16 cellular contexts compared by ENCODE assay signal in genomic region chr22:17444204-17444504, GRCh38.
A peak's percentile ranks its signal among the peaks of the same experiment; 100 is the strongest.
DNase-seq lines count a peak whose midpoint lies in the region; ATAC-seq and TF ChIP-seq lines count a peak whose summit lies in the region.
"Had no signal": no experiment of that assay in that cellular context is flagged by ENCODE, and none has a peak within 500 bp of the region (broad histone marks: within the 10 kb centered on the region; RNA-seq: fewer than 3 reads in every experiment).

No MANE protein-coding gene starts in this region.

- H3K27me3 Mint-ChIP-seq in endothelial cell (ENCODE audit: unreplicated experiment): no peaks in the 10 kb centered on the region
- peaks cover 5 to 8% (median 7%) of the 10 kb centered on the region in 3 donors for H3K27me3 Mint-ChIP-seq in CD14-positive monocyte (ENCODE audit: low read depth in 3 of 3)
- peaks cover 21% of the 10 kb centered on the region for H3K27me3 Mint-ChIP-seq in stimulated activated memory B cell treated with anti-CD40 and anti-IgM and Interleukin-4, amounts not matched to agents 10 μg/mL and 1 μg/mL and 100 μg/mL, for 72 hours

- TF ChIP-seq CTCF in cardiac muscle cell (IDR thresholded peaks at IDR 0.05; ENCODE audit: low read depth, low read length) (no peak), endothelial cell (IDR thresholded peaks at IDR 0.05; ENCODE audit: unreplicated experiment) (no peak), CD14-positive monocyte (IDR thresholded peaks at IDR 0.05) (no peak)

- H3K4me1 Mint-ChIP-seq in endothelial cell (ENCODE audit: unreplicated experiment): peaks cover 16% of the 10 kb centered on the region
- no peaks in the 10 kb centered on the region for H3K4me1 Mint-ChIP-seq in CD14-positive monocyte
- no peaks in the 10 kb centered on the region for H3K4me1 Mint-ChIP-seq in stimulated activated memory B cell treated with anti-CD40 and anti-IgM and Interleukin-4, amounts not matched to agents 10 μg/mL and 1 μg/mL and 100 μg/mL, for 72 hours

- DNase-seq in cardiac muscle cell (ENCODE audit: low read depth in 1 of 2, low spot score in 1 of 2) (no peak), left ventricle myocardium superior (no peak), endothelial cell (ENCODE audit: low spot score) (no peak), myocyte (ENCODE audit: low read depth) (peak; percentile 66), CD14-positive monocyte (ENCODE audit: low spot score) (no peak), activated gamma-delta T cell treated with Interleukin-2 at 50 U/mL for 16 hours (no peak), GOT3 (lab: John Stamatoyannopoulos, UW) (no peak)
- DNase-seq: IMR-90, Kasumi-1, NCI-H1105 treated with DMSO at 0.1 percent for 48 hours, NCI-H1694 treated with DMSO at 0.1 percent for 48 hours, NCI-H446, NCI-H69, SJCRH30 had no signal

- H3K27ac Mint-ChIP-seq in endothelial cell (ENCODE audit: unreplicated experiment): peak overlapping the region; percentile 85
- H3K27ac Mint-ChIP-seq in CD14-positive monocyte: no peak overlapping the region
- no peak overlapping the region for H3K27ac Mint-ChIP-seq in stimulated activated memory B cell treated with anti-CD40 and anti-IgM and Interleukin-4, amounts not matched to agents 10 μg/mL and 1 μg/mL and 100 μg/mL, for 72 hours

- no peaks in the 10 kb centered on the region for H3K36me3 Mint-ChIP-seq in endothelial cell (ENCODE audit: low read depth, unreplicated experiment)
- H3K36me3 Mint-ChIP-seq in CD14-positive monocyte: no peaks in the 10 kb centered on the region
- H3K36me3 Mint-ChIP-seq in stimulated activated memory B cell treated with anti-CD40 and anti-IgM and Interleukin-4, amounts not matched to agents 10 μg/mL and 1 μg/mL and 100 μg/mL, for 72 hours: no peaks in the 10 kb centered on the region

- H3K4me3 ChIP-seq in cardiac muscle cell: no peak overlapping the region
- H3K4me3 ChIP-seq: BLaER1, SJCRH30 had no signal

- H3K27me3 ChIP-seq in cardiac muscle cell: no peaks in the 10 kb centered on the region
- H3K27me3 ChIP-seq: BLaER1, SJCRH30 had no signal

- no peaks in the 10 kb centered on the region for H3K36me3 ChIP-seq in cardiac muscle cell
- H3K36me3 ChIP-seq: BLaER1, SJCRH30 had no signal

- intact Hi-C loops in left ventricle myocardium superior (cut with micrococcal nuclease) (no loop called here), CD14-positive monocyte (cut with micrococcal nuclease) (no loop called here)

- H3K4me1 ChIP-seq in cardiac muscle cell (ENCODE audit: low read depth): peaks cover 16% of the 10 kb centered on the region
- H3K4me1 ChIP-seq: BLaER1, SJCRH30 had no signal

- no peaks in the 10 kb centered on the region for H3K9me3 Mint-ChIP-seq in endothelial cell (ENCODE audit: unreplicated experiment)
- peaks cover 2 to 11% (median 6%) of the 10 kb centered on the region in 7 donors for H3K9me3 Mint-ChIP-seq in CD14-positive monocyte
- H3K9me3 Mint-ChIP-seq in stimulated activated memory B cell treated with anti-CD40 and anti-IgM and Interleukin-4, amounts not matched to agents 10 μg/mL and 1 μg/mL and 100 μg/mL, for 72 hours: no peaks in the 10 kb centered on the region

- peak overlapping the region; percentile 79 for H3K27ac ChIP-seq in cardiac muscle cell
- H3K27ac ChIP-seq: BLaER1, SJCRH30 had no signal

- H3K4me3 Mint-ChIP-seq in endothelial cell (ENCODE audit: unreplicated experiment) (no peak overlapping the region), CD14-positive monocyte (no peak overlapping the region)
- no peak overlapping the region for H3K4me3 Mint-ChIP-seq in stimulated activated memory B cell treated with anti-CD40 and anti-IgM and Interleukin-4, amounts not matched to agents 10 μg/mL and 1 μg/mL and 100 μg/mL, for 72 hours

- H3K9me3 ChIP-seq in cardiac muscle cell (ENCODE audit: low read depth): no peaks in the 10 kb centered on the region
- H3K9me3 ChIP-seq: SJCRH30 had no signal

- no peak for ATAC-seq in left ventricle myocardium superior
- no peak for ATAC-seq in stimulated activated memory B cell treated with anti-CD40 and anti-IgM and Interleukin-4, amounts not matched to agents 10 μg/mL and 1 μg/mL and 100 μg/mL, for 72 hours
